In genomic region chr19:35716985-35717664, GRCh38 we compare ENCODE assay signal across 1 cellular context.
TF ChIP-seq lines count a peak whose summit lies in the region.

No MANE protein-coding gene starts in this region.

TF ChIP-seq in GM12878, 131 proteins besides CTCF, POLR2A, EP300 and RAD21 (continues in another document):
- peak; percentile 58; the same call in 1 of the 2 replicates for TF ChIP-seq CHD2 (IDR thresholded peaks at IDR 0.05; ENCODE audit: borderline replicate concordance, low read depth, low read length)
- 0 out of 2 replicates have a peak, but pooled peaks have one; percentile 25 for TF ChIP-seq PKNOX1 (IDR thresholded peaks at IDR 0.05)
- peak; percentile 72; the same call in 1 of the 2 replicates for TF ChIP-seq SMARCA5 (IDR thresholded peaks at IDR 0.05)
- TF ChIP-seq POU2F2 (IDR thresholded peaks at IDR 0.05; ENCODE audit: borderline replicate concordance, low read depth, low read length): no peak
- no peak for TF ChIP-seq NFIC (IDR thresholded peaks at IDR 0.05; ENCODE audit: low read depth, low read length)
- no peak for TF ChIP-seq SREBF2 (IDR thresholded peaks at IDR 0.05; ENCODE audit: low read length)
- TF ChIP-seq NBN (IDR thresholded peaks at IDR 0.05): peak; percentile 93
- TF ChIP-seq NKRF (conservative IDR thresholded peaks at IDR 0.05): peak; percentile 40; the same call in 1 of the 2 replicates
- 0 out of 2 replicates have a peak, but pooled peaks have one; percentile 6 for TF ChIP-seq ATF7 (IDR thresholded peaks at IDR 0.05; ENCODE audit: low read depth)
- TF ChIP-seq, protein P1, sequence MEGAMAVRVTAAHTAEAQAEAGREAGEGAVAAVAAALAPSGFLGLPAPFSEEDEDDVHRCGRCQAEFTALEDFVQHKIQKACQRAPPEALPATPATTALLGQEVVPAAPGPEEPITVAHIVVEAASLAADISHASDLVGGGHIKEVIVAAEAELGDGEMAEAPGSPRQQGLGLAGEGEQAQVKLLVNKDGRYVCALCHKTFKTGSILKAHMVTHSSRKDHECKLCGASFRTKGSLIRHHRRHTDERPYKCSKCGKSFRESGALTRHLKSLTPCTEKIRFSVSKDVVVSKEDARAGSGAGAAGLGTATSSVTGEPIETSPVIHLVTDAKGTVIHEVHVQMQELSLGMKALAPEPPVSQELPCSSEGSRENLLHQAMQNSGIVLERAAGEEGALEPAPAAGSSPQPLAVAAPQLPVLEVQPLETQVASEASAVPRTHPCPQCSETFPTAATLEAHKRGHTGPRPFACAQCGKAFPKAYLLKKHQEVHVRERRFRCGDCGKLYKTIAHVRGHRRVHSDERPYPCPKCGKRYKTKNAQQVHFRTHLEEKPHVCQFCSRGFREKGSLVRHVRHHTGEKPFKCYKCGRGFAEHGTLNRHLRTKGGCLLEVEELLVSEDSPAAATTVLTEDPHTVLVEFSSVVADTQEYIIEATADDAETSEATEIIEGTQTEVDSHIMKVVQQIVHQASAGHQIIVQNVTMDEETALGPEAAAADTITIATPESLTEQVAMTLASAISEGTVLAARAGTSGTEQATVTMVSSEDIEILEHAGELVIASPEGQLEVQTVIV (IDR thresholded peaks at IDR 0.05; ENCODE audit: borderline replicate concordance, partially characterized antibody): no peak
- TF ChIP-seq CHD1 (IDR thresholded peaks at IDR 0.05; ENCODE audit: low read depth, low read length): no peak
- TF ChIP-seq EGR1 (IDR thresholded peaks at IDR 0.05; ENCODE audit: borderline replicate concordance in 1 of 2, low read depth in 2 of 2, low read length in 2 of 2): peak; percentile 69 to 93
- peak; percentile 94 for TF ChIP-seq SIX5 (IDR thresholded peaks at IDR 0.05; ENCODE audit: low read depth, low read length, severe bottlenecking)
- peak; percentile 83 for TF ChIP-seq SREBF1 (IDR thresholded peaks at IDR 0.05; ENCODE audit: low read length)
- no peak for TF ChIP-seq RAD51 (IDR thresholded peaks at IDR 0.05)
- TF ChIP-seq NR2C1 (IDR thresholded peaks at IDR 0.05): peak; percentile 86; the same call in 1 of the 2 replicates
- peak; percentile 86 for TF ChIP-seq YY1 (IDR thresholded peaks at IDR 0.05; ENCODE audit: low read depth, low read length)
- TF ChIP-seq JUND (IDR thresholded peaks at IDR 0.05; ENCODE audit: low read depth, low read length): no peak
- TF ChIP-seq HDGF (IDR thresholded peaks at IDR 0.05): peak; percentile 88; the same call in 1 of the 2 replicates
- peak; percentile 1; the same call in 1 of the 2 replicates for TF ChIP-seq SMC3 (IDR thresholded peaks at IDR 0.05; ENCODE audit: borderline replicate concordance, low read length)
- 0 out of 2 replicates have a peak, but pooled peaks have one; percentile 68 for TF ChIP-seq ESRRA (IDR thresholded peaks at IDR 0.05; ENCODE audit: low read length)
- TF ChIP-seq MEF2A (IDR thresholded peaks at IDR 0.05; ENCODE audit: insufficient read depth, low read depth, low read length): peak; percentile 49; the same call in 1 of the 2 replicates
- peak; percentile 14; the same call in 1 of the 2 replicates for TF ChIP-seq EED (IDR thresholded peaks at IDR 0.05; ENCODE audit: low read depth)
- TF ChIP-seq NR2F1 (conservative IDR thresholded peaks at IDR 0.05): no peak
- TF ChIP-seq HCFC1 (IDR thresholded peaks at IDR 0.05; ENCODE audit: low read length): peak; percentile 94
- no peak for TF ChIP-seq KLF5 (IDR thresholded peaks at IDR 0.05; ENCODE audit: partially characterized antibody)
- TF ChIP-seq SP1 (IDR thresholded peaks at IDR 0.05; ENCODE audit: low read depth, low read length): no peak
- TF ChIP-seq, protein P2, sequence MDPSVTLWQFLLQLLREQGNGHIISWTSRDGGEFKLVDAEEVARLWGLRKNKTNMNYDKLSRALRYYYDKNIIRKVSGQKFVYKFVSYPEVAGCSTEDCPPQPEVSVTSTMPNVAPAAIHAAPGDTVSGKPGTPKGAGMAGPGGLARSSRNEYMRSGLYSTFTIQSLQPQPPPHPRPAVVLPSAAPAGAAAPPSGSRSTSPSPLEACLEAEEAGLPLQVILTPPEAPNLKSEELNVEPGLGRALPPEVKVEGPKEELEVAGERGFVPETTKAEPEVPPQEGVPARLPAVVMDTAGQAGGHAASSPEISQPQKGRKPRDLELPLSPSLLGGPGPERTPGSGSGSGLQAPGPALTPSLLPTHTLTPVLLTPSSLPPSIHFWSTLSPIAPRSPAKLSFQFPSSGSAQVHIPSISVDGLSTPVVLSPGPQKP (IDR thresholded peaks at IDR 0.05; ENCODE audit: low read depth, low read length): peak; percentile 66; the same call in 1 of the 2 replicates
- TF ChIP-seq TARDBP (IDR thresholded peaks at IDR 0.05; ENCODE audit: borderline replicate concordance): peak; percentile 93
- TF ChIP-seq, protein P3, sequence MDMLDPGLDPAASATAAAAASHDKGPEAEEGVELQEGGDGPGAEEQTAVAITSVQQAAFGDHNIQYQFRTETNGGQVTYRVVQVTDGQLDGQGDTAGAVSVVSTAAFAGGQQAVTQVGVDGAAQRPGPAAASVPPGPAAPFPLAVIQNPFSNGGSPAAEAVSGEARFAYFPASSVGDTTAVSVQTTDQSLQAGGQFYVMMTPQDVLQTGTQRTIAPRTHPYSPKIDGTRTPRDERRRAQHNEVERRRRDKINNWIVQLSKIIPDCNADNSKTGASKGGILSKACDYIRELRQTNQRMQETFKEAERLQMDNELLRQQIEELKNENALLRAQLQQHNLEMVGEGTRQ (IDR thresholded peaks at IDR 0.05; ENCODE audit: borderline replicate concordance, low read depth, low read length): no peak
- TF ChIP-seq SIN3A (IDR thresholded peaks at IDR 0.05; ENCODE audit: low read depth, low read length): peak; percentile 24; the same call in 1 of the 2 replicates
- TF ChIP-seq ZBTB4 (CRISPR knock-in tag; IDR thresholded peaks at IDR 0.05): no peak
- no peak for TF ChIP-seq ZNF384 (IDR thresholded peaks at IDR 0.05; ENCODE audit: borderline replicate concordance, low read depth, low read length)
- no peak; the same call in 1 of the 2 replicates for TF ChIP-seq STAT1 (conservative IDR thresholded peaks at IDR 0.05)
- TF ChIP-seq ETV6 (conservative IDR thresholded peaks at IDR 0.05 in 1 of 2, IDR thresholded peaks at IDR 0.05 in 1 of 2; ENCODE audit: borderline replicate concordance in 1 of 2, low read depth in 1 of 2): no peak
- TF ChIP-seq YBX1 (IDR thresholded peaks at IDR 0.05): no peak
- 0 out of 4 replicates have a peak, but pooled peaks of 1 of the 2 experiments have one; percentile 9 for TF ChIP-seq SRF (IDR thresholded peaks at IDR 0.05; ENCODE audit: low read depth in 2 of 2, low read length in 2 of 2)
- no peak for TF ChIP-seq ZNF274 (IDR thresholded peaks at IDR 0.05; ENCODE audit: insufficient read depth, insufficient read length)
- TF ChIP-seq FOXM1 (IDR thresholded peaks at IDR 0.05; ENCODE audit: low read depth, low read length): no peak; the same call in 1 of the 2 replicates
- no peak for TF ChIP-seq SUPT20H (IDR thresholded peaks at IDR 0.05; ENCODE audit: borderline replicate concordance, control insufficient read depth, low read depth, low read length)
- TF ChIP-seq POLR2AphosphoS2 (IDR thresholded peaks at IDR 0.05; ENCODE audit: low read depth, low read length): peak; percentile 92; the same call in 1 of the 2 replicates
- TF ChIP-seq, protein P4, sequence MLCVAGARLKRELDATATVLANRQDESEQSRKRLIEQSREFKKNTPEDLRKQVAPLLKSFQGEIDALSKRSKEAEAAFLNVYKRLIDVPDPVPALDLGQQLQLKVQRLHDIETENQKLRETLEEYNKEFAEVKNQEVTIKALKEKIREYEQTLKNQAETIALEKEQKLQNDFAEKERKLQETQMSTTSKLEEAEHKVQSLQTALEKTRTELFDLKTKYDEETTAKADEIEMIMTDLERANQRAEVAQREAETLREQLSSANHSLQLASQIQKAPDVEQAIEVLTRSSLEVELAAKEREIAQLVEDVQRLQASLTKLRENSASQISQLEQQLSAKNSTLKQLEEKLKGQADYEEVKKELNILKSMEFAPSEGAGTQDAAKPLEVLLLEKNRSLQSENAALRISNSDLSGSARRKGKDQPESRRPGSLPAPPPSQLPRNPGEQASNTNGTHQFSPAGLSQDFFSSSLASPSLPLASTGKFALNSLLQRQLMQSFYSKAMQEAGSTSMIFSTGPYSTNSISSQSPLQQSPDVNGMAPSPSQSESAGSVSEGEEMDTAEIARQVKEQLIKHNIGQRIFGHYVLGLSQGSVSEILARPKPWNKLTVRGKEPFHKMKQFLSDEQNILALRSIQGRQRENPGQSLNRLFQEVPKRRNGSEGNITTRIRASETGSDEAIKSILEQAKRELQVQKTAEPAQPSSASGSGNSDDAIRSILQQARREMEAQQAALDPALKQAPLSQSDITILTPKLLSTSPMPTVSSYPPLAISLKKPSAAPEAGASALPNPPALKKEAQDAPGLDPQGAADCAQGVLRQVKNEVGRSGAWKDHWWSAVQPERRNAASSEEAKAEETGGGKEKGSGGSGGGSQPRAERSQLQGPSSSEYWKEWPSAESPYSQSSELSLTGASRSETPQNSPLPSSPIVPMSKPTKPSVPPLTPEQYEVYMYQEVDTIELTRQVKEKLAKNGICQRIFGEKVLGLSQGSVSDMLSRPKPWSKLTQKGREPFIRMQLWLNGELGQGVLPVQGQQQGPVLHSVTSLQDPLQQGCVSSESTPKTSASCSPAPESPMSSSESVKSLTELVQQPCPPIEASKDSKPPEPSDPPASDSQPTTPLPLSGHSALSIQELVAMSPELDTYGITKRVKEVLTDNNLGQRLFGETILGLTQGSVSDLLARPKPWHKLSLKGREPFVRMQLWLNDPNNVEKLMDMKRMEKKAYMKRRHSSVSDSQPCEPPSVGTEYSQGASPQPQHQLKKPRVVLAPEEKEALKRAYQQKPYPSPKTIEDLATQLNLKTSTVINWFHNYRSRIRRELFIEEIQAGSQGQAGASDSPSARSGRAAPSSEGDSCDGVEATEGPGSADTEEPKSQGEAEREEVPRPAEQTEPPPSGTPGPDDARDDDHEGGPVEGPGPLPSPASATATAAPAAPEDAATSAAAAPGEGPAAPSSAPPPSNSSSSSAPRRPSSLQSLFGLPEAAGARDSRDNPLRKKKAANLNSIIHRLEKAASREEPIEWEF (IDR thresholded peaks at IDR 0.05; ENCODE audit: insufficient replicate concordance, low read depth, low read length): no peak
- TF ChIP-seq RBBP5 (conservative IDR thresholded peaks at IDR 0.05): no peak
- peak; percentile 77 for TF ChIP-seq GATAD2B (conservative IDR thresholded peaks at IDR 0.05; ENCODE audit: low read depth)
- no peak for TF ChIP-seq SPI1 (IDR thresholded peaks at IDR 0.05; ENCODE audit: borderline replicate concordance, insufficient read depth, low read depth, low read length)
- peak; percentile 61; the same call in 1 of the 2 replicates for TF ChIP-seq CREB1 (IDR thresholded peaks at IDR 0.05; ENCODE audit: low read depth)
- TF ChIP-seq NFXL1 (IDR thresholded peaks at IDR 0.05; ENCODE audit: borderline replicate concordance): peak; percentile 93; the same call in 1 of the 2 replicates
- TF ChIP-seq MLLT1 (IDR thresholded peaks at IDR 0.05): peak; percentile 37
